Comparison of ENCODE assay signal across 1 cellular context in the genomic region with DNA sequence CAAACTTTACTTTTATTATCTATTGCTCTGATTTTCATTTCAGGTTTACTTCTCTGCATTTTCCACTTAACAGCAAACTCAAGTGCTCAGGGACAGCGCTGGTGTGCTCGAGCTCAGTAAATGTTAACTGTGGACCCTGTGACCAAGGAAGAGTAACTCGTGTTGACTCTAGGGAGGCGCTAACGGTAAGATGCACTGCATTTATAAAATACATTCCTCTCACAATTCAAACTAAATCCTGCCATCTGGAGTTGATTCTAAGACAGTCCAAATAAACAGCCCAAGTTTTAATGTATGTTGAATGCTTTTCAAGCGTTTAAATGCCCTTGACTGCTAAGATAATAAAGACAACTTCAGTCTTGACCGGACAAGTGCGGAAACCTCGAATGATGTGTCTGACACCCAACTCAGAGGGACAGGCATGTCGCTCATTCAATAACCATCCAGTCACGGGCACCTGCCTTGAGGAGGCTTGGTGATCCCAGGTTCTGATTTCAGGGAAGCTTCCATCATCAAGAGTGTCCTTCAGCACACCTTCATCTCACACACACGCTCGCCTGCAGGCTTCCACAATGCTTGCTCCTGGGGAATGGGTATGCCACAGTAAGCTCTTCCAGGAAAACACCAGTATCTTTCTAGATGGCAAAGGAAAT.
TF ChIP-seq lines count a peak whose summit lies in the region.

No MANE protein-coding gene starts in this region.

TF ChIP-seq in HEK293, 187 proteins besides CTCF, POLR2A, EP300 and RAD21 (continued from another document):
- TF ChIP-seq, protein P1, sequence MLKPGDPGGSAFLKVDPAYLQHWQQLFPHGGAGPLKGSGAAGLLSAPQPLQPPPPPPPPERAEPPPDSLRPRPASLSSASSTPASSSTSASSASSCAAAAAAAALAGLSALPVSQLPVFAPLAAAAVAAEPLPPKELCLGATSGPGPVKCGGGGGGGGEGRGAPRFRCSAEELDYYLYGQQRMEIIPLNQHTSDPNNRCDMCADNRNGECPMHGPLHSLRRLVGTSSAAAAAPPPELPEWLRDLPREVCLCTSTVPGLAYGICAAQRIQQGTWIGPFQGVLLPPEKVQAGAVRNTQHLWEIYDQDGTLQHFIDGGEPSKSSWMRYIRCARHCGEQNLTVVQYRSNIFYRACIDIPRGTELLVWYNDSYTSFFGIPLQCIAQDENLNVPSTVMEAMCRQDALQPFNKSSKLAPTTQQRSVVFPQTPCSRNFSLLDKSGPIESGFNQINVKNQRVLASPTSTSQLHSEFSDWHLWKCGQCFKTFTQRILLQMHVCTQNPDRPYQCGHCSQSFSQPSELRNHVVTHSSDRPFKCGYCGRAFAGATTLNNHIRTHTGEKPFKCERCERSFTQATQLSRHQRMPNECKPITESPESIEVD (tag by site-specific recombination; IDR thresholded peaks at IDR 0.05): peak; percentile 20; the same call in 1 of the 2 replicates
